ENCODE assay signal across 19 cellular contexts in genomic region chr15:77823736-77824135, GRCh38.
"Had no signal": no experiment of that assay in that cellular context is flagged by ENCODE, and none has a peak within 500 bp of the region (broad histone marks: within the 10 kb centered on the region; RNA-seq: fewer than 3 reads in every experiment).

No MANE protein-coding gene starts in this region.

- H3K79me2 ChIP-seq: parathyroid adenoma had no signal

- H3K36me3 ChIP-seq: gastrocnemius medialis, neural progenitor cell, prostate gland, right lobe of liver, tibial artery, upper lobe of left lung, uterus had no signal

- H3K27me3 ChIP-seq: uterus had no signal

- H3K27ac ChIP-seq: gastrocnemius medialis, neural progenitor cell, parathyroid adenoma, prostate gland, right lobe of liver, tibial artery, upper lobe of left lung, uterus had no signal

- ATAC-seq: esophagus mucosa; gastrocnemius medialis; naive thymus-derived CD4-positive, alpha-beta T cell; right lobe of liver; stimulated activated memory B cell treated with anti-CD40 and anti-IgM and Interleukin-4, amounts not matched to agents 10 μg/mL and 1 μg/mL and 100 μg/mL, for 72 hours had no signal

- H3K4me3 Mint-ChIP-seq: naive thymus-derived CD4-positive, alpha-beta T cell; neural progenitor cell; stimulated activated memory B cell treated with anti-CD40 and anti-IgM and Interleukin-4, amounts not matched to agents 10 μg/mL and 1 μg/mL and 100 μg/mL, for 72 hours; stimulated activated naive CD8-positive, alpha-beta T cell treated with anti-CD3 and anti-CD28 coated beads, Interleukin-15, Interleukin-2, amounts not matched to agents 100 ng/mL and 50 ng/mL, for 24 hours had no signal

- DNase-seq: cortex of kidney; effector CD8-positive, alpha-beta T cell; gastrocnemius medialis; mammary epithelial cell; naive thymus-derived CD4-positive, alpha-beta T cell; occipital lobe; stimulated activated CD4-positive, alpha-beta T cell treated with anti-CD3 and anti-CD28 coated beads, Interleukin-4, amount 100 ng/mL, for 1 hour; stimulated activated CD8-positive, alpha-beta memory T cell treated with anti-CD3 and anti-CD28 coated beads, Interleukin-4, amount 100 ng/mL, for 48 hours; tibial artery; upper lobe of left lung; uterus had no signal

- H3K9me3 Mint-ChIP-seq: neural progenitor cell; stimulated activated memory B cell treated with anti-CD40 and anti-IgM and Interleukin-4, amounts not matched to agents 10 μg/mL and 1 μg/mL and 100 μg/mL, for 72 hours; stimulated activated naive CD8-positive, alpha-beta T cell treated with anti-CD3 and anti-CD28 coated beads, Interleukin-15, Interleukin-2, amounts not matched to agents 100 ng/mL and 50 ng/mL, for 24 hours had no signal

- H2AFZ ChIP-seq: neural progenitor cell, parathyroid adenoma had no signal

- H3K4me1 ChIP-seq: gastrocnemius medialis, parathyroid adenoma, prostate gland had no signal

- H3K4me2 ChIP-seq: neural progenitor cell had no signal

- H3K9me3 ChIP-seq: gastrocnemius medialis, prostate gland, right lobe of liver, tibial artery, upper lobe of left lung, uterus had no signal

- H3K4me3 ChIP-seq: dorsolateral prefrontal cortex, gastrocnemius medialis, neural progenitor cell, prostate gland, right lobe of liver, tibial artery, upper lobe of left lung, uterus had no signal

- H3K36me3 Mint-ChIP-seq: naive thymus-derived CD4-positive, alpha-beta T cell; neural progenitor cell; stimulated activated memory B cell treated with anti-CD40 and anti-IgM and Interleukin-4, amounts not matched to agents 10 μg/mL and 1 μg/mL and 100 μg/mL, for 72 hours had no signal
